11 cellular contexts compared by ENCODE assay signal in genomic region chr4:130714006-130714405, GRCh38.
"Had no signal": no experiment of that assay in that cellular context is flagged by ENCODE, and none has a peak within 500 bp of the region (broad histone marks: within the 10 kb centered on the region; RNA-seq: fewer than 3 reads in every experiment).

No MANE protein-coding gene starts in this region.

- H3K4me1 ChIP-seq: HAP-1 had no signal

- H2AFZ ChIP-seq: GM23248, GM23338 had no signal

- H3K9me3 ChIP-seq: HAP-1 had no signal

- H3K9ac ChIP-seq: GM23248 had no signal

- H3K9me3 Mint-ChIP-seq: HFFc6 had no signal

- H3K4me3 ChIP-seq: GM23248, GM23338, HAP-1 had no signal

- DNase-seq: GM23248, GOT3, H7, H9, HCEC 1CT, HFFc6 had no signal

- H3K4me3 Mint-ChIP-seq: GM23338, H9, HFFc6 had no signal

- H3K36me3 ChIP-seq: HAP-1 had no signal

- H3K4me2 ChIP-seq: GM23338 had no signal

- ATAC-seq: GM23338, HCT116 had no signal

- H3K4me1 Mint-ChIP-seq: GM23338, H9 had no signal

- H3K27ac Mint-ChIP-seq: GM23338, H9, HFFc6 had no signal

- H3K27ac ChIP-seq: GM23248 had no signal

- FAIRE-seq: H1, H54 had no signal
